In the genomic region with DNA sequence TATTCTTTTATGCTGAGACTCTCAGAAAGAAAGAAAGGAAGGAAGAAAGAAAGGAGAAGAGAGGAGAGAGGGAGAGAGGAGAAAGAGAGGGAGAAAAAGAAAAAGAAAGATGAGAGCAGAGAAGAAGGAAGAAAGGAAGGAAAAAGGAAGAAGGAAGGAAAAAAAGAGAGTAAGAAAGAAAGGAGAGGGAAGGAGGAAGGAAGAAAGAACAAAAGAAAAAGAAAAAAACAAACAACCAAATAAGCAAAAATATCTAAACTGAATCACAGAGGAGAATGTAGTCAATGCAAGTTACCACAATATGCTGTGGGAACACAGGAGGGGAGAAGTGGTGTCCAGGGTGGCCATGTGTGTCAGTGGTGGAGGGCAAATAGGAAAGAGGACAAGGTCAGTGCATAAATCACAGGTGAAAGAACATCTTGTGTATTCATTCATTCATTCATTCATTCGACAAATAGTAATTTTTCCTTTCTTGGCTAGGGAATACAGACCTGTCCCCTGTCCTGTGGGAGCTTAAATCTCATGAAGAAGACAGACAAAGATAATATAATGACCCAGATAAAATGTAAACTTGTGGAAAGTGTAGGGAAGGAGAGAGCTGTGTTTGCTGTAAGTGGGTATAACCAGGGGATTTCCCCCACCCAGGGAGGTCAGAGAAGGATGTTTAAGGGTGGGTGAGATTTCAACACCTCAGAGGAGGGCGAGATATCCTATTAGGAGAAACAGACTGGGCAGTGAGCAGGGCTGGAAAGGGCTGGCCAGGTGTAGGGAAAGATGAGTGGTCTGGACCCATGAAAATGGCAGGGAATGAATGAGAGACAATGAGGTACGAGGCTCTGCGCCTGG, we compare ENCODE assay signal across 1 cellular context.
TF ChIP-seq lines count a peak whose summit lies in the region.

No MANE protein-coding gene starts in this region.

TF ChIP-seq in HepG2, 621 proteins besides CTCF, POLR2A, EP300 and RAD21:
- no peak for TF ChIP-seq PHF21A (CRISPR knock-in tag; IDR thresholded peaks at IDR 0.05)
- TF ChIP-seq ARNT (IDR thresholded peaks at IDR 0.05), result peak; percentile 29; the same call in 1 of the 2 replicates
- 0 out of 2 replicates have a peak, but pooled peaks have one; percentile 12 for TF ChIP-seq FOXP1 (IDR thresholded peaks at IDR 0.05)
- TF ChIP-seq FOXP1 (CRISPR knock-in tag; IDR thresholded peaks at IDR 0.05), result no peak
- TF ChIP-seq NONO (IDR thresholded peaks at IDR 0.05), result peak; percentile 46; the same call in 1 of the 2 replicates
- TF ChIP-seq NONO (CRISPR knock-in tag; conservative IDR thresholded peaks at IDR 0.05), result no peak
- peak; percentile 95 for TF ChIP-seq ZNF512 (CRISPR knock-in tag; IDR thresholded peaks at IDR 0.05)
